1 cellular context compared by ENCODE assay signal in the genomic region with DNA sequence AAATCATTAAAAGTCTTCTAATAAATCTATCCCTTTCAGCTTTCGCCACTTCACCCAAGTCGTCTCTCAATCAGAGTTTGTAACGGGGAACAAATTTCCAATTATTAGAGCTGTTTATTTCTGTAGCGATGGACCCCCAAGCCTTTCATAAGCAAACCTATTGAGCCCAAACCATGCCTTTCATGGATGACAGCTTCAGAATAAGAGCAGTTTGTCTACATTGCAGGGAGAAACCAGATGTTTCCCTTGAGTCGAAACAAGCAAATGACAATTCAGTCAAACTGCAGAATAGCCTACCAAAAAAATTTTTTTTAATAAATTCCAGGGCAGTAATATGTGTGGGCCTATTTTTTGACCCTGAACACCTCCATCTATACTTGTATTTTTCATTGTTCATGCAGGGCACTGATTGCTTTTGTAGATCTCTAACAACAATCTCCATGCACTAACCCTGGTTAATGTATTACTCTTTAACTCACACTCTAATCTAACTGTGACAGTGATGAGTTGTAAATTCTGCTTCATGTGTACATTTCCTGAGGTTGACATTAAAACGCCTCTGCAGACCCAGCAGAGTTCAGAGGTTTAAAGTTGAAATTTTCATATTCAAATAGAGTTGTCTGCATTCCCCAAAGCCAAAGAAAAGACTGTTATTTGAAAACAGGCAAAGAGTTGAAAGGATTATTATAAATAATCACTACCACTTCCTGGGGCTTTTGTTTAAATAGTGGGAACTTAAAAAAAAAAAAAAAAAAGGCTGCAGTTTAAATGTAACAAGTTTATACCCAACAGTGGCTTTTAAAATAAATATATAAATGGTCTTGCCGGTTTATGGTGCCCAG.
TF ChIP-seq lines count a peak whose summit lies in the region.

No MANE protein-coding gene starts in this region.

TF ChIP-seq in HepG2, 621 proteins besides CTCF, POLR2A, EP300 and RAD21 (continued from another document and continues in another):
- TF ChIP-seq, protein P1, sequence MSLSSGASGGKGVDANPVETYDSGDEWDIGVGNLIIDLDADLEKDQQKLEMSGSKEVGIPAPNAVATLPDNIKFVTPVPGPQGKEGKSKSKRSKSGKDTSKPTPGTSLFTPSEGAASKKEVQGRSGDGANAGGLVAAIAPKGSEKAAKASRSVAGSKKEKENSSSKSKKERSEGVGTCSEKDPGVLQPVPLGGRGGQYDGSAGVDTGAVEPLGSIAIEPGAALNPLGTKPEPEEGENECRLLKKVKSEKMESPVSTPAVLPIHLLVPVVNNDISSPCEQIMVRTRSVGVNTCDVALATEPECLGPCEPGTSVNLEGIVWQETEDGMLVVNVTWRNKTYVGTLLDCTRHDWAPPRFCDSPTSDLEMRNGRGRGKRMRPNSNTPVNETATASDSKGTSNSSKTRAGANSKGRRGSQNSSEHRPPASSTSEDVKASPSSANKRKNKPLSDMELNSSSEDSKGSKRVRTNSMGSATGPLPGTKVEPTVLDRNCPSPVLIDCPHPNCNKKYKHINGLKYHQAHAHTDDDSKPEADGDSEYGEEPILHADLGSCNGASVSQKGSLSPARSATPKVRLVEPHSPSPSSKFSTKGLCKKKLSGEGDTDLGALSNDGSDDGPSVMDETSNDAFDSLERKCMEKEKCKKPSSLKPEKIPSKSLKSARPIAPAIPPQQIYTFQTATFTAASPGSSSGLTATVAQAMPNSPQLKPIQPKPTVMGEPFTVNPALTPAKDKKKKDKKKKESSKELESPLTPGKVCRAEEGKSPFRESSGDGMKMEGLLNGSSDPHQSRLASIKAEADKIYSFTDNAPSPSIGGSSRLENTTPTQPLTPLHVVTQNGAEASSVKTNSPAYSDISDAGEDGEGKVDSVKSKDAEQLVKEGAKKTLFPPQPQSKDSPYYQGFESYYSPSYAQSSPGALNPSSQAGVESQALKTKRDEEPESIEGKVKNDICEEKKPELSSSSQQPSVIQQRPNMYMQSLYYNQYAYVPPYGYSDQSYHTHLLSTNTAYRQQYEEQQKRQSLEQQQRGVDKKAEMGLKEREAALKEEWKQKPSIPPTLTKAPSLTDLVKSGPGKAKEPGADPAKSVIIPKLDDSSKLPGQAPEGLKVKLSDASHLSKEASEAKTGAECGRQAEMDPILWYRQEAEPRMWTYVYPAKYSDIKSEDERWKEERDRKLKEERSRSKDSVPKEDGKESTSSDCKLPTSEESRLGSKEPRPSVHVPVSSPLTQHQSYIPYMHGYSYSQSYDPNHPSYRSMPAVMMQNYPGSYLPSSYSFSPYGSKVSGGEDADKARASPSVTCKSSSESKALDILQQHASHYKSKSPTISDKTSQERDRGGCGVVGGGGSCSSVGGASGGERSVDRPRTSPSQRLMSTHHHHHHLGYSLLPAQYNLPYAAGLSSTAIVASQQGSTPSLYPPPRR (CRISPR knock-in tag; IDR thresholded peaks at IDR 0.05; ENCODE audit: borderline replicate concordance), result peak; percentile 94
- TF ChIP-seq, protein P2, sequence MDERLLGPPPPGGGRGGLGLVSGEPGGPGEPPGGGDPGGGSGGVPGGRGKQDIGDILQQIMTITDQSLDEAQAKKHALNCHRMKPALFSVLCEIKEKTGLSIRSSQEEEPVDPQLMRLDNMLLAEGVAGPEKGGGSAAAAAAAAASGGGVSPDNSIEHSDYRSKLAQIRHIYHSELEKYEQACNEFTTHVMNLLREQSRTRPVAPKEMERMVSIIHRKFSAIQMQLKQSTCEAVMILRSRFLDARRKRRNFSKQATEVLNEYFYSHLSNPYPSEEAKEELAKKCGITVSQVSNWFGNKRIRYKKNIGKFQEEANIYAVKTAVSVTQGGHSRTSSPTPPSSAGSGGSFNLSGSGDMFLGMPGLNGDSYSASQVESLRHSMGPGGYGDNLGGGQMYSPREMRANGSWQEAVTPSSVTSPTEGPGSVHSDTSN (CRISPR knock-in tag; IDR thresholded peaks at IDR 0.05), result peak; percentile 82
- TF ChIP-seq, protein P3, sequence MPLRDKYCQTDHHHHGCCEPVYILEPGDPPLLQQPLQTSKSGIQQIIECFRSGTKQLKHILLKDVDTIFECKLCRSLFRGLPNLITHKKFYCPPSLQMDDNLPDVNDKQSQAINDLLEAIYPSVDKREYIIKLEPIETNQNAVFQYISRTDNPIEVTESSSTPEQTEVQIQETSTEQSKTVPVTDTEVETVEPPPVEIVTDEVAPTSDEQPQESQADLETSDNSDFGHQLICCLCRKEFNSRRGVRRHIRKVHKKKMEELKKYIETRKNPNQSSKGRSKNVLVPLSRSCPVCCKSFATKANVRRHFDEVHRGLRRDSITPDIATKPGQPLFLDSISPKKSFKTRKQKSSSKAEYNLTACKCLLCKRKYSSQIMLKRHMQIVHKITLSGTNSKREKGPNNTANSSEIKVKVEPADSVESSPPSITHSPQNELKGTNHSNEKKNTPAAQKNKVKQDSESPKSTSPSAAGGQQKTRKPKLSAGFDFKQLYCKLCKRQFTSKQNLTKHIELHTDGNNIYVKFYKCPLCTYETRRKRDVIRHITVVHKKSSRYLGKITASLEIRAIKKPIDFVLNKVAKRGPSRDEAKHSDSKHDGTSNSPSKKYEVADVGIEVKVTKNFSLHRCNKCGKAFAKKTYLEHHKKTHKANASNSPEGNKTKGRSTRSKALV (CRISPR knock-in tag; IDR thresholded peaks at IDR 0.05), result peak; percentile 21; the same call in 1 of the 2 replicates
- TF ChIP-seq CCAR2 (optimal IDR thresholded peaks at IDR 0.05; ENCODE audit: low read depth, low read length) (peak; percentile 87), KLF16 (CRISPR knock-in tag; IDR thresholded peaks at IDR 0.05) (no peak), ATF7 (IDR thresholded peaks at IDR 0.05) (no peak), ATF7 (CRISPR knock-in tag; IDR thresholded peaks at IDR 0.05) (no peak), MAZ (IDR thresholded peaks at IDR 0.05; ENCODE audit: borderline replicate concordance, low read depth, low read length) (no peak), MAZ (CRISPR knock-in tag; IDR thresholded peaks at IDR 0.05; ENCODE audit: low read depth) (no peak), ELF1 (CRISPR knock-in tag; IDR thresholded peaks at IDR 0.05) (0 out of 2 replicates have a peak, but pooled peaks have one; percentile 12), NFIC (IDR thresholded peaks at IDR 0.05; ENCODE audit: low read length) (peak; percentile 96), ELF3 (CRISPR knock-in tag; IDR thresholded peaks at IDR 0.05) (peak; percentile 90), SOX6 (IDR thresholded peaks at IDR 0.05) (no peak), SOX6 (CRISPR knock-in tag; IDR thresholded peaks at IDR 0.05) (peak; percentile 95), ZEB1 (IDR thresholded peaks at IDR 0.05; ENCODE audit: insufficient replicate concordance, low read depth) (peak; percentile 24), ZFP82 (CRISPR knock-in tag; IDR thresholded peaks at IDR 0.05; ENCODE audit: borderline replicate concordance) (no peak), YEATS2 (CRISPR knock-in tag; IDR thresholded peaks at IDR 0.05; ENCODE audit: borderline replicate concordance) (no peak), LCORL (IDR thresholded peaks at IDR 0.05) (no peak), LCORL (CRISPR knock-in tag; IDR thresholded peaks at IDR 0.05) (peak; percentile 72), GABPA (IDR thresholded peaks at IDR 0.05; ENCODE audit: low read depth, low read length) (no peak), GABPA (CRISPR knock-in tag; IDR thresholded peaks at IDR 0.05; ENCODE audit: low read depth) (peak; percentile 44), NFKBIZ (CRISPR knock-in tag; IDR thresholded peaks at IDR 0.05) (peak; percentile 97; the same call in 1 of the 2 replicates), CBX1 (IDR thresholded peaks at IDR 0.05; ENCODE audit: low read depth) (no peak), KMT2B (CRISPR knock-in tag; IDR thresholded peaks at IDR 0.05) (0 out of 2 replicates have a peak, but pooled peaks have one; percentile 18), ZNF720 (CRISPR knock-in tag; IDR thresholded peaks at IDR 0.05) (no peak), ZNF136 (CRISPR knock-in tag; IDR thresholded peaks at IDR 0.05; ENCODE audit: low read depth) (0 out of 2 replicates have a peak, but pooled peaks have one; percentile 9), HOXA7 (CRISPR knock-in tag; IDR thresholded peaks at IDR 0.05) (no peak), TMF1 (CRISPR knock-in tag; IDR thresholded peaks at IDR 0.05; ENCODE audit: low read depth) (no peak)
- TF ChIP-seq, protein P4, sequence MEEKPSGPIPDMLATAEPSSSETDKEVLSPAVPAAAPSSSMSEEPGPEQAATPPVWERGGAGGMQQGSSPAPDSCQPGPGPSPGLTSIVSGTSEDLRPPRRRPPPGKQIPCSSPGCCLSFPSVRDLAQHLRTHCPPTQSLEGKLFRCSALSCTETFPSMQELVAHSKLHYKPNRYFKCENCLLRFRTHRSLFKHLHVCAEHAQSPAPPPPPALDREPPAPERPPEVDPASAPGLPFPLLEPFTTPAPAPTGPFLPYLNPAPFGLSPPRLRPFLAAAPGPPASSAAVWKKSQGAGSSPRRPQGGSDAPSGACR (CRISPR knock-in tag; IDR thresholded peaks at IDR 0.05), result peak; percentile 5; the same call in 1 of the 2 replicates
- TF ChIP-seq, protein P5, sequence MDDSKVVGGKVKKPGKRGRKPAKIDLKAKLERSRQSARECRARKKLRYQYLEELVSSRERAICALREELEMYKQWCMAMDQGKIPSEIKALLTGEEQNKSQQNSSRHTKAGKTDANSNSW (CRISPR knock-in tag; IDR thresholded peaks at IDR 0.05; ENCODE audit: borderline replicate concordance), result no peak
- TF ChIP-seq, protein P6, sequence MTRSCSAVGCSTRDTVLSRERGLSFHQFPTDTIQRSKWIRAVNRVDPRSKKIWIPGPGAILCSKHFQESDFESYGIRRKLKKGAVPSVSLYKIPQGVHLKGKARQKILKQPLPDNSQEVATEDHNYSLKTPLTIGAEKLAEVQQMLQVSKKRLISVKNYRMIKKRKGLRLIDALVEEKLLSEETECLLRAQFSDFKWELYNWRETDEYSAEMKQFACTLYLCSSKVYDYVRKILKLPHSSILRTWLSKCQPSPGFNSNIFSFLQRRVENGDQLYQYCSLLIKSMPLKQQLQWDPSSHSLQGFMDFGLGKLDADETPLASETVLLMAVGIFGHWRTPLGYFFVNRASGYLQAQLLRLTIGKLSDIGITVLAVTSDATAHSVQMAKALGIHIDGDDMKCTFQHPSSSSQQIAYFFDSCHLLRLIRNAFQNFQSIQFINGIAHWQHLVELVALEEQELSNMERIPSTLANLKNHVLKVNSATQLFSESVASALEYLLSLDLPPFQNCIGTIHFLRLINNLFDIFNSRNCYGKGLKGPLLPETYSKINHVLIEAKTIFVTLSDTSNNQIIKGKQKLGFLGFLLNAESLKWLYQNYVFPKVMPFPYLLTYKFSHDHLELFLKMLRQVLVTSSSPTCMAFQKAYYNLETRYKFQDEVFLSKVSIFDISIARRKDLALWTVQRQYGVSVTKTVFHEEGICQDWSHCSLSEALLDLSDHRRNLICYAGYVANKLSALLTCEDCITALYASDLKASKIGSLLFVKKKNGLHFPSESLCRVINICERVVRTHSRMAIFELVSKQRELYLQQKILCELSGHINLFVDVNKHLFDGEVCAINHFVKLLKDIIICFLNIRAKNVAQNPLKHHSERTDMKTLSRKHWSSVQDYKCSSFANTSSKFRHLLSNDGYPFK (CRISPR knock-in tag; IDR thresholded peaks at IDR 0.05; ENCODE audit: borderline replicate concordance), result no peak
- TF ChIP-seq, protein P7, sequence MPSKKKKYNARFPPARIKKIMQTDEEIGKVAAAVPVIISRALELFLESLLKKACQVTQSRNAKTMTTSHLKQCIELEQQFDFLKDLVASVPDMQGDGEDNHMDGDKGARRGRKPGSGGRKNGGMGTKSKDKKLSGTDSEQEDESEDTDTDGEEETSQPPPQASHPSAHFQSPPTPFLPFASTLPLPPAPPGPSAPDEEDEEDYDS (CRISPR knock-in tag; IDR thresholded peaks at IDR 0.05), result peak; percentile 50; the same call in 1 of the 2 replicates
- TF ChIP-seq, protein P8, sequence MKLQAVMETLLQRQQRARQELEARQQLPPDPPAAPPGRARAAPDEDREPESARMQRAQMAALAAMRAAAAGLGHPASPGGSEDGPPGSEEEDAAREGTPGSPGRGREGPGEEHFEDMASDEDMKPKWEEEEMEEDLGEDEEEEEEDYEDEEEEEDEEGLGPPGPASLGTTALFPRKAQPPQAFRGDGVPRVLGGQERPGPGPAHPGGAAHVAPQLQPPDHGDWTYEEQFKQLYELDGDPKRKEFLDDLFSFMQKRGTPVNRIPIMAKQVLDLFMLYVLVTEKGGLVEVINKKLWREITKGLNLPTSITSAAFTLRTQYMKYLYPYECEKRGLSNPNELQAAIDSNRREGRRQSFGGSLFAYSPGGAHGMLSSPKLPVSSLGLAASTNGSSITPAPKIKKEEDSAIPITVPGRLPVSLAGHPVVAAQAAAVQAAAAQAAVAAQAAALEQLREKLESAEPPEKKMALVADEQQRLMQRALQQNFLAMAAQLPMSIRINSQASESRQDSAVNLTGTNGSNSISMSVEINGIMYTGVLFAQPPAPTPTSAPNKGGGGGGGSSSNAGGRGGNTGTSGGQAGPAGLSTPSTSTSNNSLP (IDR thresholded peaks at IDR 0.05; ENCODE audit: low read depth, low read length), result peak; percentile 99
- TF ChIP-seq, protein P9, sequence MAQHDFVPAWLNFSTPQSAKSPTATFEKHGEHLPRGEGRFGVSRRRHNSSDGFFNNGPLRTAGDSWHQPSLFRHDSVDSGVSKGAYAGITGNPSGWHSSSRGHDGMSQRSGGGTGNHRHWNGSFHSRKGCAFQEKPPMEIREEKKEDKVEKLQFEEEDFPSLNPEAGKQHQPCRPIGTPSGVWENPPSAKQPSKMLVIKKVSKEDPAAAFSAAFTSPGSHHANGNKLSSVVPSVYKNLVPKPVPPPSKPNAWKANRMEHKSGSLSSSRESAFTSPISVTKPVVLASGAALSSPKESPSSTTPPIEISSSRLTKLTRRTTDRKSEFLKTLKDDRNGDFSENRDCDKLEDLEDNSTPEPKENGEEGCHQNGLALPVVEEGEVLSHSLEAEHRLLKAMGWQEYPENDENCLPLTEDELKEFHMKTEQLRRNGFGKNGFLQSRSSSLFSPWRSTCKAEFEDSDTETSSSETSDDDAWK (CRISPR knock-in tag; IDR thresholded peaks at IDR 0.05), result no peak
- TF ChIP-seq, protein P10, sequence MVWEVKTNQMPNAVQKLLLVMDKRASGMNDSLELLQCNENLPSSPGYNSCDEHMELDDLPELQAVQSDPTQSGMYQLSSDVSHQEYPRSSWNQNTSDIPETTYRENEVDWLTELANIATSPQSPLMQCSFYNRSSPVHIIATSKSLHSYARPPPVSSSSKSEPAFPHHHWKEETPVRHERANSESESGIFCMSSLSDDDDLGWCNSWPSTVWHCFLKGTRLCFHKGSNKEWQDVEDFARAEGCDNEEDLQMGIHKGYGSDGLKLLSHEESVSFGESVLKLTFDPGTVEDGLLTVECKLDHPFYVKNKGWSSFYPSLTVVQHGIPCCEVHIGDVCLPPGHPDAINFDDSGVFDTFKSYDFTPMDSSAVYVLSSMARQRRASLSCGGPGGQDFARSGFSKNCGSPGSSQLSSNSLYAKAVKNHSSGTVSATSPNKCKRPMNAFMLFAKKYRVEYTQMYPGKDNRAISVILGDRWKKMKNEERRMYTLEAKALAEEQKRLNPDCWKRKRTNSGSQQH (CRISPR knock-in tag; IDR thresholded peaks at IDR 0.05; ENCODE audit: low read depth), result 0 out of 2 replicates have a peak, but pooled peaks have one; percentile 17
